Comparison of ENCODE assay signal across 8 cellular contexts in the genomic region with DNA sequence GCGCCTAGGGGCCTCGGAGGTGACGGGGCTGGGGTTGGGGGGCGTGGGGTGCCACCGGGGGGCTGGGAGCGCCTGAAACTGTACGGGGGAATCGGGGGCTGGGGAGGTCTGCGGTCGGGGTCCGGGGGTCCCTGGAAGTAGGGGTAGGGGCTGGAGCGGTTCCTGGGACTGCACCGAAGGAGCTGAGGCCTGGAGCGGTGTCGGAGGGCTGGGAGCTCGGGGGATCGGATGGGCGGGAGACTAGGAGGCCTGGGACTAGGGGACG. TPM values are rescaled to one million over a fixed set of nuclear protein-coding genes. Genes with fewer than 3 reads are reported as not detected.
DNase-seq lines count a peak whose midpoint lies in the region; ATAC-seq and TF ChIP-seq lines count a peak whose summit lies in the region.

No MANE protein-coding gene starts in this region.

- H3K9me3 Mint-ChIP-seq in CD8-positive, alpha-beta T cell = no peaks in the 10 kb centered on the region

- H3K4me3 Mint-ChIP-seq in CD8-positive, alpha-beta T cell = peak overlapping the region; percentile 90

- TF ChIP-seq CTCF in CD8-positive, alpha-beta T cell (IDR thresholded peaks at IDR 0.05) = no peak
- no peak for TF ChIP-seq CTCF in neutrophil (IDR thresholded peaks at IDR 0.05)

- H3K9ac ChIP-seq in NT2/D1 (ENCODE audit: insufficient read length, low read depth) = peak overlapping the region; percentile 98

- POLR2A ChIA-PET in CD8-positive, alpha-beta T cell (lab: Charles Lee) = no interaction called here

- CTCF ChIA-PET in CD8-positive, alpha-beta T cell (lab: Charles Lee) = no interaction called here

- H3K27me3 ChIP-seq in CD8-positive, alpha-beta T cell (ENCODE audit: insufficient read depth, low read length) = no peaks in the 10 kb centered on the region
- no peaks in the 10 kb centered on the region for H3K27me3 ChIP-seq in NT2/D1 (ENCODE audit: insufficient read depth, insufficient read length)
- H3K27me3 ChIP-seq in neutrophil = no peaks in the 10 kb centered on the region

- H3K27ac ChIP-seq in CD8-positive, alpha-beta T cell (ENCODE audit: low read depth, low read length) = peak overlapping the region; percentile 71
- H3K27ac ChIP-seq in epithelial cell of prostate (peak overlapping the region; percentile 67), neutrophil (peak overlapping the region; percentile 95)

- peaks cover 37% of the 10 kb centered on the region for H3K36me3 Mint-ChIP-seq in CD8-positive, alpha-beta T cell

- H3K9me3 ChIP-seq in CD8-positive, alpha-beta T cell (ENCODE audit: low read length) = no peaks in the 10 kb centered on the region
- H3K9me3 ChIP-seq in NT2/D1 (ENCODE audit: insufficient read depth, low read length) (no peaks in the 10 kb centered on the region), neutrophil (no peaks in the 10 kb centered on the region)

- H3K4me3 ChIP-seq in CD8-positive, alpha-beta T cell (ENCODE audit: low read depth, low read length) = peak overlapping the region; percentile 82
- H3K4me3 ChIP-seq in NT2/D1 (ENCODE audit: insufficient read length, low read depth) (peak overlapping the region; percentile 95), neutrophil (ENCODE audit: low read depth in 1 of 2, low read length in 1 of 2) (peak overlapping the region; percentile 63 to 76)

- H3K4me1 Mint-ChIP-seq in CD8-positive, alpha-beta T cell (ENCODE audit: low read depth) = peaks cover 38% of the 10 kb centered on the region

- intact Hi-C loops in CD8-positive, alpha-beta T cell (cut with DNase I, micrococcal nuclease) = loop anchor here (1.0 to 5.0 kb wide), 8 partner anchors 37 to 344 kb away; a partner anchor contains a TSS

- peak overlapping the region; percentile 89 for H3K27ac Mint-ChIP-seq in CD8-positive, alpha-beta T cell

- peaks cover 34% of the 10 kb centered on the region for H3K4me1 ChIP-seq in CD8-positive, alpha-beta T cell (ENCODE audit: insufficient read depth, low read length)
- peaks cover 18% of the 10 kb centered on the region for H3K4me1 ChIP-seq in NT2/D1 (ENCODE audit: insufficient read depth, insufficient read length)
- peaks cover 20 to 21% of the 10 kb centered on the region in 2 experiments for H3K4me1 ChIP-seq in neutrophil (ENCODE audit: control insufficient read depth in 1 of 2, insufficient read depth in 1 of 2, low read depth in 1 of 2, low read length in 1 of 2)

- H3K27me3 Mint-ChIP-seq in CD8-positive, alpha-beta T cell (ENCODE audit: low read depth) = no peaks in the 10 kb centered on the region

- DNase-seq in CD8-positive, alpha-beta T cell = no peak
- no peak for DNase-seq in NT2/D1 (ENCODE audit: low read depth, low spot score)
- DNase-seq in epithelial cell of prostate (ENCODE audit: low read depth, low spot score) = no peak
- DNase-seq in NCI-H128 (lab: John Stamatoyannopoulos, UW; ENCODE audit: unreplicated experiment) = no peak
- DNase-seq in iPS-NIHi11 (ENCODE audit: low spot score) = no peak
- no peak for DNase-seq in occipital lobe (lab: John Stamatoyannopoulos, UW)

- no peak for ATAC-seq in CD8-positive, alpha-beta T cell
- ATAC-seq in HG02763 (IDR thresholded peaks at IDR 0.05; ENCODE audit: unreplicated experiment) = no peak

- peaks cover 30% of the 10 kb centered on the region for H3K36me3 ChIP-seq in CD8-positive, alpha-beta T cell (ENCODE audit: insufficient read depth, low read length)
- peaks cover 38% of the 10 kb centered on the region for H3K36me3 ChIP-seq in NT2/D1 (ENCODE audit: insufficient read depth, insufficient read length, low read length)
- H3K36me3 ChIP-seq in neutrophil = peaks cover 35% of the 10 kb centered on the region

RNA-seq across cellular contexts. Expression of a gene that starts 0.4 kb away (rescaled TPM):
- 100 to 1,000 TPM; 193 to 209 TPM for total RNA-seq in CD8-positive, alpha-beta T cell
- total RNA-seq in occipital lobe = 11.5 TPM

RNA-seq across cellular contexts. Expression of a gene that starts 23.1 kb away (rescaled TPM):
- 1 to 10 TPM in 1 of 2 experiments, under 1 TPM in 1; 0.49 to 1.8 TPM for total RNA-seq in CD8-positive, alpha-beta T cell
- total RNA-seq in occipital lobe = 0.62 TPM

RNA-seq across cellular contexts. Expression of a gene that starts 54.8 kb away (rescaled TPM):
- 100 to 1,000 TPM; 196 to 197 TPM for total RNA-seq in CD8-positive, alpha-beta T cell
- 0.16 TPM for total RNA-seq in occipital lobe

Comparison
In these comparisons a context has a peak if more than half of its experiments do, and no peak if none do; other contexts are left out.
1. RNA of a gene that starts 0.4 kb away (total RNA-seq): 193 to 209 TPM in CD8-positive, alpha-beta T cell; 11.5 TPM in occipital lobe (single experiment); every median in the first group is over 10 times any median in the second.
2. RNA of a gene that starts 54.8 kb away (total RNA-seq): 196 to 197 TPM in CD8-positive, alpha-beta T cell; 0.16 TPM in occipital lobe (single experiment); every median in the first group is over 100 times any median in the second.
3. Peak in every context shown above with its lines, with median percentiles within 50 percentile points of each other: H3K27ac ChIP-seq and H3K4me3 ChIP-seq.